ENCODE assay signal across 23 cellular contexts in genomic region chr11:119404872-119405271, GRCh38. TPM values are rescaled to one million over a fixed set of nuclear protein-coding genes. Genes with fewer than 3 reads are reported as not detected.
A peak's percentile ranks its signal among the peaks of the same experiment; 100 is the strongest.
DNase-seq lines count a peak whose midpoint lies in the region; ATAC-seq and TF ChIP-seq lines count a peak whose summit lies in the region.
"Had no signal": no experiment of that assay in that cellular context is flagged by ENCODE, and none has a peak within 500 bp of the region (broad histone marks: within the 10 kb centered on the region; RNA-seq: fewer than 3 reads in every experiment).

No MANE protein-coding gene starts in this region.

- peak; percentile 92 for ATAC-seq in SK-N-SH treated with all-trans-retinoic acid at 6 μM for 48 hours
- ATAC-seq in GM19351 (IDR thresholded peaks at IDR 0.05; ENCODE audit: unreplicated experiment), result no peak
- no peak for ATAC-seq in GM21381 (IDR thresholded peaks at IDR 0.05; ENCODE audit: unreplicated experiment)
- ATAC-seq in HG03139 (IDR thresholded peaks at IDR 0.05; ENCODE audit: unreplicated experiment), result no peak
- ATAC-seq: GM23338 had no signal

- TF ChIP-seq CTCF in AG10803 (conservative IDR thresholded peaks at IDR 0.05; ENCODE audit: low read length) (no peak), GM13977 (IDR thresholded peaks at IDR 0.05; ENCODE audit: extremely low read depth, insufficient read depth, missing control alignments) (no peak), fibroblast of the aortic adventitia (IDR thresholded peaks at IDR 0.05; ENCODE audit: insufficient read depth, low read length) (no peak)

- peak; percentile 88 for DNase-seq in AG10803 (ENCODE audit: low read depth)
- DNase-seq in GM13977 (ENCODE audit: low spot score), result peak; percentile 2
- DNase-seq in fibroblast of the aortic adventitia (ENCODE audit: low read depth), result peak; percentile 21
- DNase-seq in RKO (ENCODE audit: low spot score), result no peak
- DNase-seq: CD4-positive, alpha-beta memory T cell; DND-41; Kasumi-1; MM.1S; NCI-H1048; NCI-H1417 treated with DMSO at 0.1 percent for 48 hours; NCI-H187; NCI-H446; NCI-H526 treated with DMSO at 0.1 percent for 48 hours; Right ventricle myocardium superior had no signal

- H3K4me3 ChIP-seq in AG10803 (ENCODE audit: low read length), result no peak overlapping the region
- no peak overlapping the region for H3K4me3 ChIP-seq in fibroblast of the aortic adventitia (ENCODE audit: low read depth, low read length)
- H3K4me3 ChIP-seq: BLaER1 treated with 17β-estradiol and CSF1 and Interleukin-3, amounts not matched to agents 10 nM and 100 nM; GM23338; HAP-1 had no signal

- in situ Hi-C loops in GM13977 (cut with MboI; ENCODE audit: low pct_unique_long_range_greater_than_20kb, low sequenced_read_pairs, unreplicated experiment), result no loop called here

TF ChIP-seq in SK-N-SH treated with all-trans-retinoic acid at 6 μM for 48 hours, 23 proteins besides CTCF, POLR2A, EP300 and RAD21:
- peak; percentile 79 for TF ChIP-seq ISL1 (CRISPR knock-in tag; IDR thresholded peaks at IDR 0.05)
- TF ChIP-seq ESRRG (CRISPR knock-in tag; IDR thresholded peaks at IDR 0.05), result no peak
- no peak for TF ChIP-seq OSR1 (CRISPR knock-in tag; IDR thresholded peaks at IDR 0.05)
- TF ChIP-seq CSDC2 (CRISPR knock-in tag; IDR thresholded peaks at IDR 0.05), result no peak
- no peak for TF ChIP-seq SNAI2 (CRISPR knock-in tag; IDR thresholded peaks at IDR 0.05)

RNA-seq across cellular contexts. Expression of gene THY1, which starts 18.1 kb away (rescaled TPM):
- 96.6 and 164 TPM in 2 replicates for total RNA-seq in fibroblast of the aortic adventitia (ENCODE audit: low replicate concordance)
- total RNA-seq: CD4-positive, alpha-beta memory T cell had no signal

RNA-seq across cellular contexts. Expression of gene USP2, which starts 23.4 kb away (rescaled TPM):
- 0.36 TPM in 1 of 2 replicates, not detected in the other for total RNA-seq in fibroblast of the aortic adventitia (ENCODE audit: low replicate concordance)

RNA-seq across cellular contexts. Expression of gene MFRP, which starts 58.4 kb away (rescaled TPM):
- total RNA-seq in fibroblast of the aortic adventitia (ENCODE audit: low replicate concordance), result 0.08 TPM in 1 of 2 replicates, not detected in the other
- total RNA-seq: CD4-positive, alpha-beta memory T cell; Right ventricle myocardium superior; RPMI7951; SK-MEL-5 had no signal
